1 cellular context compared by ENCODE assay signal in genomic region chr14:24114536-24115450, GRCh38.
TF ChIP-seq lines count a peak whose summit lies in the region.

TSS of gene DCAF11 (plus strand) at chr14:24114777. CDS start at chr14:24115595, 818 bp downstream.
TSS of gene NRL (minus strand) at chr14:24114949. CDS start at chr14:24082848, 32,101 bp downstream.

TF ChIP-seq in HepG2, 621 proteins besides CTCF, POLR2A, EP300 and RAD21 (continued from another document and continues in another):
- TF ChIP-seq, protein P1, sequence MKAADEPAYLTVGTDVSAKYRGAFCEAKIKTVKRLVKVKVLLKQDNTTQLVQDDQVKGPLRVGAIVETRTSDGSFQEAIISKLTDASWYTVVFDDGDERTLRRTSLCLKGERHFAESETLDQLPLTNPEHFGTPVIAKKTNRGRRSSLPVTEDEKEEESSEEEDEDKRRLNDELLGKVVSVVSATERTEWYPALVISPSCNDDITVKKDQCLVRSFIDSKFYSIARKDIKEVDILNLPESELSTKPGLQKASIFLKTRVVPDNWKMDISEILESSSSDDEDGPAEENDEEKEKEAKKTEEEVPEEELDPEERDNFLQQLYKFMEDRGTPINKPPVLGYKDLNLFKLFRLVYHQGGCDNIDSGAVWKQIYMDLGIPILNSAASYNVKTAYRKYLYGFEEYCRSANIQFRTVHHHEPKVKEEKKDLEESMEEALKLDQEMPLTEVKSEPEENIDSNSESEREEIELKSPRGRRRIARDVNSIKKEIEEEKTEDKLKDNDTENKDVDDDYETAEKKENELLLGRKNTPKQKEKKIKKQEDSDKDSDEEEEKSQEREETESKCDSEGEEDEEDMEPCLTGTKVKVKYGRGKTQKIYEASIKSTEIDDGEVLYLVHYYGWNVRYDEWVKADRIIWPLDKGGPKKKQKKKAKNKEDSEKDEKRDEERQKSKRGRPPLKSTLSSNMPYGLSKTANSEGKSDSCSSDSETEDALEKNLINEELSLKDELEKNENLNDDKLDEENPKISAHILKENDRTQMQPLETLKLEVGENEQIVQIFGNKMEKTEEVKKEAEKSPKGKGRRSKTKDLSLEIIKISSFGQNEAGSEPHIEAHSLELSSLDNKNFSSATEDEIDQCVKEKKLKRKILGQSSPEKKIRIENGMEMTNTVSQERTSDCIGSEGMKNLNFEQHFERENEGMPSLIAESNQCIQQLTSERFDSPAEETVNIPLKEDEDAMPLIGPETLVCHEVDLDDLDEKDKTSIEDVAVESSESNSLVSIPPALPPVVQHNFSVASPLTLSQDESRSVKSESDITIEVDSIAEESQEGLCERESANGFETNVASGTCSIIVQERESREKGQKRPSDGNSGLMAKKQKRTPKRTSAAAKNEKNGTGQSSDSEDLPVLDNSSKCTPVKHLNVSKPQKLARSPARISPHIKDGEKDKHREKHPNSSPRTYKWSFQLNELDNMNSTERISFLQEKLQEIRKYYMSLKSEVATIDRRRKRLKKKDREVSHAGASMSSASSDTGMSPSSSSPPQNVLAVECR (CRISPR knock-in tag; IDR thresholded peaks at IDR 0.05; ENCODE audit: borderline replicate concordance), result peak; percentile 95
- TF ChIP-seq KLF6 (CRISPR knock-in tag; IDR thresholded peaks at IDR 0.05), result peak; percentile 99
- peak; percentile 94 for TF ChIP-seq ZNF142 (CRISPR knock-in tag; IDR thresholded peaks at IDR 0.05)
- peak; percentile 88 for TF ChIP-seq PRDM10 (CRISPR knock-in tag; IDR thresholded peaks at IDR 0.05; ENCODE audit: low read depth)
- TF ChIP-seq NAIF1 (CRISPR knock-in tag; IDR thresholded peaks at IDR 0.05; ENCODE audit: borderline replicate concordance), result peak; percentile 99
- peak; percentile 77 for TF ChIP-seq ZBTB7B (CRISPR knock-in tag; IDR thresholded peaks at IDR 0.05)
- peak; percentile 85; the same call in 1 of the 2 replicates for TF ChIP-seq ZNF768 (CRISPR knock-in tag; IDR thresholded peaks at IDR 0.05)
- TF ChIP-seq ZEB1 (IDR thresholded peaks at IDR 0.05; ENCODE audit: insufficient replicate concordance, low read depth), result no peak
- no peak for TF ChIP-seq ZBTB8A (CRISPR knock-in tag; IDR thresholded peaks at IDR 0.05; ENCODE audit: borderline replicate concordance, low read depth)
- TF ChIP-seq SOX5 (CRISPR knock-in tag; IDR thresholded peaks at IDR 0.05; ENCODE audit: borderline replicate concordance), result peak; percentile 79
- no peak for TF ChIP-seq SNRNP70 (IDR thresholded peaks at IDR 0.05; ENCODE audit: low read depth, low read length)
- peak; percentile 59; the same call in 1 of the 2 replicates for TF ChIP-seq DNMT3B (CRISPR knock-in tag; conservative IDR thresholded peaks at IDR 0.05)
- no peak for TF ChIP-seq NBN (conservative IDR thresholded peaks at IDR 0.05)
- peak; percentile 97 for TF ChIP-seq IRF2 (CRISPR knock-in tag; IDR thresholded peaks at IDR 0.05)
- peak; percentile 99 for TF ChIP-seq ZHX1 (CRISPR knock-in tag; IDR thresholded peaks at IDR 0.05; ENCODE audit: low read depth)
- no peak for TF ChIP-seq SRSF9 (IDR thresholded peaks at IDR 0.05; ENCODE audit: borderline replicate concordance, insufficient read depth, low read depth, low read length, poor library complexity, severe bottlenecking)
- peak; percentile 95 for TF ChIP-seq TBX3 (IDR thresholded peaks at IDR 0.05; ENCODE audit: borderline replicate concordance)
- peak; percentile 96 for TF ChIP-seq ZNF567 (CRISPR knock-in tag; IDR thresholded peaks at IDR 0.05; ENCODE audit: borderline replicate concordance)
- peak; percentile 82; the same call in 1 of the 2 replicates for TF ChIP-seq ZBTB44 (CRISPR knock-in tag; IDR thresholded peaks at IDR 0.05)
- peak; percentile 91; the same call in 1 of the 2 replicates for TF ChIP-seq CENPT (CRISPR knock-in tag; IDR thresholded peaks at IDR 0.05; ENCODE audit: low read depth)
- TF ChIP-seq SKI (IDR thresholded peaks at IDR 0.05; ENCODE audit: partially characterized antibody), result peak; percentile 93
- TF ChIP-seq, protein P2, sequence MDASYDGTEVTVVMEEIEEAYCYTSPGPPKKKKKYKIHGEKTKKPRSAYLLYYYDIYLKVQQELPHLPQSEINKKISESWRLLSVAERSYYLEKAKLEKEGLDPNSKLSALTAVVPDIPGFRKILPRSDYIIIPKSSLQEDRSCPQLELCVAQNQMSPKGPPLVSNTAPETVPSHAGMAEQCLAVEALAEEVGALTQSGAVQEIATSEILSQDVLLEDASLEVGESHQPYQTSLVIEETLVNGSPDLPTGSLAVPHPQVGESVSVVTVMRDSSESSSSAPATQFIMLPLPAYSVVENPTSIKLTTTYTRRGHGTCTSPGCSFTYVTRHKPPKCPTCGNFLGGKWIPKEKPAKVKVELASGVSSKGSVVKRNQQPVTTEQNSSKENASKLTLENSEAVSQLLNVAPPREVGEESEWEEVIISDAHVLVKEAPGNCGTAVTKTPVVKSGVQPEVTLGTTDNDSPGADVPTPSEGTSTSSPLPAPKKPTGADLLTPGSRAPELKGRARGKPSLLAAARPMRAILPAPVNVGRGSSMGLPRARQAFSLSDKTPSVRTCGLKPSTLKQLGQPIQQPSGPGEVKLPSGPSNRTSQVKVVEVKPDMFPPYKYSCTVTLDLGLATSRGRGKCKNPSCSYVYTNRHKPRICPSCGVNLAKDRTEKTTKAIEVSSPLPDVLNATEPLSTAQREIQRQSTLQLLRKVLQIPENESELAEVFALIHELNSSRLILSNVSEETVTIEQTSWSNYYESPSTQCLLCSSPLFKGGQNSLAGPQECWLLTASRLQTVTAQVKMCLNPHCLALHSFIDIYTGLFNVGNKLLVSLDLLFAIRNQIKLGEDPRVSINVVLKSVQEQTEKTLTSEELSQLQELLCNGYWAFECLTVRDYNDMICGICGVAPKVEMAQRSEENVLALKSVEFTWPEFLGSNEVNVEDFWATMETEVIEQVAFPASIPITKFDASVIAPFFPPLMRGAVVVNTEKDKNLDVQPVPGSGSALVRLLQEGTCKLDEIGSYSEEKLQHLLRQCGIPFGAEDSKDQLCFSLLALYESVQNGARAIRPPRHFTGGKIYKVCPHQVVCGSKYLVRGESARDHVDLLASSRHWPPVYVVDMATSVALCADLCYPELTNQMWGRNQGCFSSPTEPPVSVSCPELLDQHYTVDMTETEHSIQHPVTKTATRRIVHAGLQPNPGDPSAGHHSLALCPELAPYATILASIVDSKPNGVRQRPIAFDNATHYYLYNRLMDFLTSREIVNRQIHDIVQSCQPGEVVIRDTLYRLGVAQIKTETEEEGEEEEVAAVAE (CRISPR knock-in tag; IDR thresholded peaks at IDR 0.05; ENCODE audit: borderline replicate concordance), result peak; percentile 99
- no peak for TF ChIP-seq GLMP (CRISPR knock-in tag; IDR thresholded peaks at IDR 0.05; ENCODE audit: borderline replicate concordance)
- TF ChIP-seq ZSCAN12 (CRISPR knock-in tag; IDR thresholded peaks at IDR 0.05), result no peak; the same call in 1 of the 2 replicates
